Comparison of ENCODE assay signal across 27 cellular contexts in genomic region chr1:112893288-112894009, GRCh38.
"Had no signal": no experiment of that assay in that cellular context is flagged by ENCODE, and none has a peak within 500 bp of the region (broad histone marks: within the 10 kb centered on the region; RNA-seq: fewer than 3 reads in every experiment).

No MANE protein-coding gene starts in this region.

- H3K36me3 Mint-ChIP-seq: activated naive CD8-positive, alpha-beta T cell treated with anti-CD3 and anti-CD28 coated beads for 36 hours had no signal

- H3K36me3 ChIP-seq: ascending aorta, cardiac muscle cell had no signal

- H3K4me3 ChIP-seq: ascending aorta, cardiac muscle cell, PC-9, SK-N-MC had no signal

- H3K27me3 Mint-ChIP-seq: activated CD4-positive, alpha-beta T cell treated with anti-CD3 and anti-CD28 coated beads, Interleukin-2, amount 10 ng/mL, durations not matched to agents 24 days and 14 days; activated CD8-positive, alpha-beta T cell treated with anti-CD3 and anti-CD28 coated beads for 36 hours; activated naive CD8-positive, alpha-beta T cell treated with anti-CD3 and anti-CD28 coated beads for 36 hours; central memory CD8-positive, alpha-beta T cell had no signal

- H3K4me1 ChIP-seq: ascending aorta had no signal

- H3K4me1 Mint-ChIP-seq: activated CD4-positive, alpha-beta T cell treated with anti-CD3 and anti-CD28 coated beads, Interleukin-2, amount 10 ng/mL, durations not matched to agents 24 days and 14 days; activated naive CD8-positive, alpha-beta T cell treated with anti-CD3 and anti-CD28 coated beads for 36 hours; central memory CD8-positive, alpha-beta T cell had no signal

- H3K27ac ChIP-seq: ascending aorta, cardiac muscle cell, PC-9, RWPE1, SK-N-MC had no signal

- FAIRE-seq: RCC 7860, TTC549 had no signal

- H3K27me3 ChIP-seq: ascending aorta, cardiac muscle cell had no signal

- DNase-seq: activated CD4-positive, alpha-beta T cell treated with anti-CD3 and anti-CD28 coated beads, Interleukin-2, amount 10 ng/mL, durations not matched to agents 24 days and 14 days; activated CD4-positive, alpha-beta T cell treated with anti-CD3 and anti-CD28 coated beads, Interleukin-2, amount 50 U/mL, for 4 hours; activated CD8-positive, alpha-beta T cell treated with anti-CD3 and anti-CD28 coated beads for 36 hours; activated gamma-delta T cell treated with Interleukin-2 at 50 U/mL for 16 hours; activated naive CD4-positive, alpha-beta T cell treated with anti-CD3 and anti-CD28 coated beads, Interleukin-2, amount 50 U/mL, for 16 hours; activated naive CD8-positive, alpha-beta T cell treated with anti-CD3 and anti-CD28 coated beads for 36 hours; activated T-cell treated with anti-CD3 and anti-CD28 coated beads for 4 hours; activated T-cell treated with anti-CD3 and anti-CD28 coated beads, Interleukin-2, amount 50 U/mL, for 4 hours; amniotic stem cell; NCI-H1105; NCI-H1417 treated with DMSO at 0.1 percent for 48 hours; NCI-H187 treated with DMSO at 0.1 percent for 48 hours; NCI-H2081; NCI-H2171 treated with DMSO at 0.1 percent for 48 hours; NCI-H345; NCI-H524 treated with DMSO at 0.1 percent for 48 hours; PC-9; T1000 had no signal

- ATAC-seq: activated CD8-positive, alpha-beta T cell treated with anti-CD3 and anti-CD28 coated beads for 36 hours; activated T-cell treated with anti-CD3 and anti-CD28 coated beads, Interleukin-2, amount 50 U/mL, for 4 hours; Right ventricle myocardium inferior had no signal

- H3K4me2 ChIP-seq: PC-9 had no signal

- H2AFZ ChIP-seq: PC-9 had no signal

- H3K4me3 Mint-ChIP-seq: activated CD4-positive, alpha-beta T cell treated with anti-CD3 and anti-CD28 coated beads, Interleukin-2, amount 10 ng/mL, durations not matched to agents 24 days and 14 days; activated CD8-positive, alpha-beta T cell treated with anti-CD3 and anti-CD28 coated beads for 36 hours; activated naive CD8-positive, alpha-beta T cell treated with anti-CD3 and anti-CD28 coated beads for 36 hours; activated T-cell treated with anti-CD3 and anti-CD28 coated beads, Interleukin-2, amount 50 U/mL, for 4 hours; activated T-helper 1 cell treated with anti-CD3 and anti-CD28 coated beads, Interleukin-12 subunit alpha, Interleukin-12 subunit beta, Interleukin-2, Interleukin-4 antibody, amounts not matched to agents 30 ng/mL and 10 ng/mL and 1 ng/mL, durations not matched to agents 14 hours and 24 hours and 36 hours; central memory CD8-positive, alpha-beta T cell had no signal

- H3K27ac Mint-ChIP-seq: activated CD4-positive, alpha-beta T cell treated with anti-CD3 and anti-CD28 coated beads, Interleukin-2, amount 10 ng/mL, durations not matched to agents 24 days and 14 days; activated CD8-positive, alpha-beta T cell treated with anti-CD3 and anti-CD28 coated beads for 36 hours; activated naive CD8-positive, alpha-beta T cell treated with anti-CD3 and anti-CD28 coated beads for 36 hours; activated T-helper 1 cell treated with anti-CD3 and anti-CD28 coated beads, Interleukin-12 subunit alpha, Interleukin-12 subunit beta, Interleukin-2, Interleukin-4 antibody, amounts not matched to agents 30 ng/mL and 10 ng/mL and 1 ng/mL, durations not matched to agents 14 hours and 24 hours and 36 hours had no signal

- H3K9me3 Mint-ChIP-seq: central memory CD8-positive, alpha-beta T cell had no signal
